1 cellular context compared by ENCODE assay signal in the genomic region with DNA sequence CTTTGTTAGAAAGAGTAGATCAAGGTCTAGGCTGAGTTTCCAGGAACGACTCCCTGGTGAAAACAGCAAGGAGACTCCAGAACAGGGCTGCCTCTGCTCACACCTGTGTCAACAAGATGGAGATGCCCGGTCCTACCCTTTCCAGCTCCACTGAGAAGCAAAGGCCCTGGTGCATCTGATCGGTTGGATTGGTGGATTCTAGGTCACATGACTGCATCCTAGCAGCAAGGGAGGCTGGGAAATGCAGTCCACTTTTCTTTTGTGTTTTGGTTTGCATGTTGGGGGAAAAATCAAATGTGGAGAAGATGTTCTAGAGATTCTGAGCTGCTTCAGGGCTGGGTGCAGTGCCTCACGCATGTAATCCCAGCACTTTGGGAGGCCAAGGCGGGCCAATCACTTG.
TF ChIP-seq lines count a peak whose summit lies in the region.

No MANE protein-coding gene starts in this region.

TF ChIP-seq in K562, 482 proteins besides CTCF, POLR2A, EP300 and RAD21 (continued from another document):
- TF ChIP-seq NR2C1 (IDR thresholded peaks at IDR 0.05) (no peak), NR2C1 (tag; IDR thresholded peaks at IDR 0.05) (no peak), RAD51 (IDR thresholded peaks at IDR 0.05; ENCODE audit: borderline replicate concordance, low read depth) (peak; percentile 62; the same call in 1 of the 2 replicates), MCM5 (IDR thresholded peaks at IDR 0.05; ENCODE audit: low read depth) (no peak), TOE1 (IDR thresholded peaks at IDR 0.05; ENCODE audit: borderline replicate concordance) (peak; percentile 73), TOE1 (CRISPR knock-in tag; IDR thresholded peaks at IDR 0.05; ENCODE audit: borderline replicate concordance, low read depth) (no peak), ZBTB8A (IDR thresholded peaks at IDR 0.05; ENCODE audit: partially characterized antibody) (no peak), NFYB (IDR thresholded peaks at IDR 0.05; ENCODE audit: extremely low read depth, insufficient read length) (peak; percentile 36)
- TF ChIP-seq, protein P1, sequence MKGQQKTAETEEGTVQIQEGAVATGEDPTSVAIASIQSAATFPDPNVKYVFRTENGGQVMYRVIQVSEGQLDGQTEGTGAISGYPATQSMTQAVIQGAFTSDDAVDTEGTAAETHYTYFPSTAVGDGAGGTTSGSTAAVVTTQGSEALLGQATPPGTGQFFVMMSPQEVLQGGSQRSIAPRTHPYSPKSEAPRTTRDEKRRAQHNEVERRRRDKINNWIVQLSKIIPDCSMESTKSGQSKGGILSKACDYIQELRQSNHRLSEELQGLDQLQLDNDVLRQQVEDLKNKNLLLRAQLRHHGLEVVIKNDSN (CRISPR knock-in tag; IDR thresholded peaks at IDR 0.05): peak; percentile 69
- TF ChIP-seq, protein P2, sequence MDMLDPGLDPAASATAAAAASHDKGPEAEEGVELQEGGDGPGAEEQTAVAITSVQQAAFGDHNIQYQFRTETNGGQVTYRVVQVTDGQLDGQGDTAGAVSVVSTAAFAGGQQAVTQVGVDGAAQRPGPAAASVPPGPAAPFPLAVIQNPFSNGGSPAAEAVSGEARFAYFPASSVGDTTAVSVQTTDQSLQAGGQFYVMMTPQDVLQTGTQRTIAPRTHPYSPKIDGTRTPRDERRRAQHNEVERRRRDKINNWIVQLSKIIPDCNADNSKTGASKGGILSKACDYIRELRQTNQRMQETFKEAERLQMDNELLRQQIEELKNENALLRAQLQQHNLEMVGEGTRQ (CRISPR knock-in tag; IDR thresholded peaks at IDR 0.05): peak; percentile 87
TF ChIP-seq in K562: peak in this region for 7.
